ENCODE assay signal across 1 cellular context in the genomic region with DNA sequence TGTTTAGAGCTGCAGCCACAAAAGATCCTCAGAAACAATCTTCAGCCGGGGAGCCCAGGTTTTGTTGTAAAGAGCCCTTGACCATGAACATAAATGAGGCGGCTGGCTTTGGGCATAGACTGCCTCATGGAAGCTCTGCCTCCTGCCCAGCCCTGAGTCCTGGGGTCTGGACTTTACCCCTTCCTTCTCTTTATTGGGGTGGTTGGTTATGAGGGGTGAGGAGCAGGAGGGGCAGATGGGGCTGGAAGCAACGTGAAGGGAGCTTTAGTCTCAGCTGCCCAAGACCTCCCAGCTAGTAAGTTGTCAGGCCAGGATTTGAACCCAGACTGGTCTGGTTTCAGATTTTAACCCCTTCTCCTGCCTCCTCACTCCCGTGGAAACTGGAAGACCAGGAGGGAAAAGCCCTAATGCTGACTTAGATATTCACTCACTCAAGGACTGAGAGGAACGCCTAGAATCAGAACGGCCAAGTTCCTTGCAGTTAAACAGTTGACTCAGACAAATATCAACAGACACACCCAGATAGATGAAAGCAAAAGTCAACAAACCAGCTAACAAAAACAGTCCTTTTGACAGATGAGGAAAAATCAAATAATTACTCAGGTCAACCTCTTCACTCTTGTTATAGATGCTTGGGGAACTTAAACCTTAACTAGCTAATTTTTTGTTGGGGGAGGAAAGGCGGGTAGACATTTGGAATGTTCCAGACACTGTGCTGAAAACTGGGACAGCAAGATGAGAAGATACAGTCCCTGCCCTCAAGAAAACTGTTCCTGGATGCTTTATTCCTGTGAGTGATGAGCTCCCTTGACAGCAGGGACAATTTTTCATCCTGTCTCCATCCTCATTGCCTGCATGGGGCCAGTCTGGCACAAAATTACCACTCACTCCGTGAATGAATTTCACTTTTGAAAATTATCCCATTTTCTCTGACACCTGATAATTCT.
TF ChIP-seq lines count a peak whose summit lies in the region.

No MANE protein-coding gene starts in this region.

TF ChIP-seq in K562, 482 proteins besides CTCF, POLR2A, EP300 and RAD21 (continued from another document):
- TF ChIP-seq PBX2 (CRISPR knock-in tag; IDR thresholded peaks at IDR 0.05; ENCODE audit: low read depth) (no peak), PBX2 (tag; conservative IDR thresholded peaks at IDR 0.05; ENCODE audit: low read depth) (peak; percentile 76), ZNF316 (IDR thresholded peaks at IDR 0.05) (peak; percentile 42; the same call in 1 of the 2 replicates), HSF4 (CRISPR knock-in tag; IDR thresholded peaks at IDR 0.05; ENCODE audit: borderline replicate concordance) (no peak), ZNF445 (CRISPR knock-in tag; IDR thresholded peaks at IDR 0.05; ENCODE audit: low read depth) (no peak), NBN (IDR thresholded peaks at IDR 0.05; ENCODE audit: low read depth) (0 out of 2 replicates have a peak, but pooled peaks have one; percentile 43), SMARCA4 (IDR thresholded peaks at IDR 0.05) (0 out of 2 replicates have a peak, but pooled peaks have one; percentile 38), SMARCE1 (IDR thresholded peaks at IDR 0.05) (0 out of 2 replicates have a peak, but pooled peaks have one; percentile 32), DPF2 (IDR thresholded peaks at IDR 0.05) (peak; percentile 53; the same call in 1 of the 2 replicates), JUND (IDR thresholded peaks at IDR 0.05; ENCODE audit: borderline replicate concordance, low read depth, low read length) (peak; percentile 48; the same call in 1 of the 2 replicates), JUND (tag; IDR thresholded peaks at IDR 0.05; ENCODE audit: borderline replicate concordance, low read depth, low read length) (peak; percentile 6; the same call in 1 of the 3 replicates), HMBOX1 (IDR thresholded peaks at IDR 0.05) (peak; percentile 83), FOXA3 (CRISPR knock-in tag; conservative IDR thresholded peaks at IDR 0.05 in 1 of 2, IDR thresholded peaks at IDR 0.05 in 1 of 2) (peak in 1 of 2 experiments; percentile 37; a peak in 1 of 4 replicates)
- TF ChIP-seq, protein P1, sequence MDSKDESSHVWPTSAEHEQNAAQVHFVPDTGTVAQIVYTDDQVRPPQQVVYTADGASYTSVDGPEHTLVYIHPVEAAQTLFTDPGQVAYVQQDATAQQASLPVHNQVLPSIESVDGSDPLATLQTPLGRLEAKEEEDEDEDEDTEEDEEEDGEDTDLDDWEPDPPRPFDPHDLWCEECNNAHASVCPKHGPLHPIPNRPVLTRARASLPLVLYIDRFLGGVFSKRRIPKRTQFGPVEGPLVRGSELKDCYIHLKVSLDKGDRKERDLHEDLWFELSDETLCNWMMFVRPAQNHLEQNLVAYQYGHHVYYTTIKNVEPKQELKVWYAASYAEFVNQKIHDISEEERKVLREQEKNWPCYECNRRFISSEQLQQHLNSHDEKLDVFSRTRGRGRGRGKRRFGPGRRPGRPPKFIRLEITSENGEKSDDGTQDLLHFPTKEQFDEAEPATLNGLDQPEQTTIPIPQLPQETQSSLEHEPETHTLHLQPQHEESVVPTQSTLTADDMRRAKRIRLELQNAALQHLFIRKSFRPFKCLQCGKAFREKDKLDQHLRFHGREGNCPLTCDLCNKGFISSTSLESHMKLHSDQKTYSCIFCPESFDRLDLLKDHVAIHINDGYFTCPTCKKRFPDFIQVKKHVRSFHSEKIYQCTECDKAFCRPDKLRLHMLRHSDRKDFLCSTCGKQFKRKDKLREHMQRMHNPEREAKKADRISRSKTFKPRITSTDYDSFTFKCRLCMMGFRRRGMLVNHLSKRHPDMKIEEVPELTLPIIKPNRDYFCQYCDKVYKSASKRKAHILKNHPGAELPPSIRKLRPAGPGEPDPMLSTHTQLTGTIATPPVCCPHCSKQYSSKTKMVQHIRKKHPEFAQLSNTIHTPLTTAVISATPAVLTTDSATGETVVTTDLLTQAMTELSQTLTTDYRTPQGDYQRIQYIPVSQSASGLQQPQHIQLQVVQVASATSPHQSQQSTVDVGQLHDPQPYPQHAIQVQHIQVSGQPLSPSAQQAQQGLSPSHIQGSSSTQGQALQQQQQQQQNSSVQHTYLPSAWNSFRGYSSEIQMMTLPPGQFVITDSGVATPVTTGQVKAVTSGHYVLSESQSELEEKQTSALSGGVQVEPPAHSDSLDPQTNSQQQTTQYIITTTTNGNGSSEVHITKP (IDR thresholded peaks at IDR 0.05; ENCODE audit: partially characterized antibody), result peak; percentile 32
TF ChIP-seq in K562: peak in this region for 18.
